Comparison of ENCODE assay signal across 9 cellular contexts in the genomic region with DNA sequence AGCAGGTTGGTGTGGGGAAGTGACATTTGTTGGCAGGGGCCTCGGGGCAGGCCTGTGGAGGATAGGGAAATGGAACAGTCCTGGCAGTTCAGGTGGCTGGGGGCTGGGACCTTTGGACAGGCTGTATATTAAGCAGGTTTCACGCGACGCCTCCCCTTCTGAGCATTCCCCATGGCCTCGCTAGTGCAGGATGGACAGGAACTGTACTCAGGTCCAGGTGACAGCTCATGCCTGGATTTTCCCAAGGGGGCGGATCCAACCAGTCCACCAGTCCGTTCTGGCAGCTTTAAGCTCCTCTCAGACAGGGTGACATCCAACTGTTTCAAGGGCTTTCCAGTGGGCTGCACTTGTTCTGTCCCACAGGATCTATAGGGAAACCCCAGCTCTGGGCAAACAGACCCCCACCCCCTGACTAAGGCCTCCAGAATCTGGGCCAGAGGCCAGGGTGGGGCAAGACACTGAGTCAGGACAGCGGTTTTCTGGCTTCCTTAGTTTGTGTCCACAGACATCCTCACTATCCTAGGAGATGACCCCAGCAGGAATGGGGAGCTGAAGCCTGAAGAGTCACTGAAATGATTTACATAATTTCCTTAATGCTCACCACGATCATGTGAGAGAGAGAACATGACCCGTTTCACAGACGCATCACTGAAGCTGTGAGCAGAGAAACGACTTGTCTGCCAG. TPM values are rescaled to one million over a fixed set of nuclear protein-coding genes. Genes with fewer than 3 reads are reported as not detected.
DNase-seq lines count a peak whose midpoint lies in the region; ATAC-seq and TF ChIP-seq lines count a peak whose summit lies in the region.
"Had no signal": no experiment of that assay in that cellular context is flagged by ENCODE, and none has a peak within 500 bp of the region (broad histone marks: within the 10 kb centered on the region; RNA-seq: fewer than 3 reads in every experiment).

No MANE protein-coding gene starts in this region.

- H3K36me3 Mint-ChIP-seq in CD14-positive monocyte (peaks cover 0 to under 1% of the 10 kb centered on the region in 2 donors), naive B cell (no peaks in the 10 kb centered on the region)

- H3K4me3 Mint-ChIP-seq in CD14-positive monocyte, result no peak overlapping the region
- no peak overlapping the region for H3K4me3 Mint-ChIP-seq in naive B cell

- no peak overlapping the region for H3K27ac Mint-ChIP-seq in CD14-positive monocyte
- peak overlapping the region in 1 of 6 donors; percentile 2 for H3K27ac Mint-ChIP-seq in naive B cell

- no peak overlapping the region for H3K27ac ChIP-seq in effector memory CD4-positive, alpha-beta T cell (ENCODE audit: insufficient read depth, low read length, poor library complexity, severe bottlenecking)

- peaks cover 22% of the 10 kb centered on the region for H3K4me1 ChIP-seq in effector memory CD4-positive, alpha-beta T cell (ENCODE audit: control insufficient read depth, insufficient read depth, low read length, poor library complexity, severe bottlenecking)

- peak; percentile 23 to 52 for ATAC-seq in naive B cell (ENCODE audit: low read depth in 2 of 2)
- no peak for ATAC-seq in GM21360 (IDR thresholded peaks at IDR 0.05; ENCODE audit: unreplicated experiment)
- no peak for ATAC-seq in Right ventricle myocardium inferior

- no peaks in the 10 kb centered on the region for H3K9me3 ChIP-seq in effector memory CD4-positive, alpha-beta T cell (ENCODE audit: control insufficient read depth, low read length)

- no peak for TF ChIP-seq CTCF in CD14-positive monocyte (IDR thresholded peaks at IDR 0.05)
- TF ChIP-seq CTCF in cardiac fibroblast (IDR thresholded peaks at IDR 0.05; ENCODE audit: low read depth, low read length), result no peak

- H3K27me3 Mint-ChIP-seq in CD14-positive monocyte (ENCODE audit: low read depth in 3 of 3), result peaks cover 11 to 29% (median 11%) of the 10 kb centered on the region in 3 donors
- peaks cover 0 to 18% (median 10%) of the 10 kb centered on the region in 3 donors for H3K27me3 Mint-ChIP-seq in naive B cell

- intact Hi-C loops in CD14-positive monocyte (cut with micrococcal nuclease), result no loop called here
- intact Hi-C loops in Right ventricle myocardium inferior (cut with DNase I), result no loop called here

- H3K9me3 Mint-ChIP-seq in CD14-positive monocyte, result peaks cover 0 to 4% (median 0%) of the 10 kb centered on the region in 7 donors
- peaks cover 0 to 2% (median 0%) of the 10 kb centered on the region in 7 donors for H3K9me3 Mint-ChIP-seq in naive B cell

- no peaks in the 10 kb centered on the region for H3K27me3 ChIP-seq in effector memory CD4-positive, alpha-beta T cell (replicated peaks; ENCODE audit: control insufficient read depth, insufficient read depth, low read length, poor library complexity, severe bottlenecking)

- H3K4me3 ChIP-seq in cardiac fibroblast (replicated peaks in 1 of 2; ENCODE audit: low read depth in 2 of 2, low read length in 2 of 2), result no peak overlapping the region
- H3K4me3 ChIP-seq in effector memory CD4-positive, alpha-beta T cell (ENCODE audit: insufficient read depth, low read depth, low read length, poor library complexity, severe bottlenecking), result no peak overlapping the region

- H3K36me3 ChIP-seq in effector memory CD4-positive, alpha-beta T cell (ENCODE audit: control insufficient read depth, insufficient read depth, low read length), result no peaks in the 10 kb centered on the region

- H3K4me1 Mint-ChIP-seq in CD14-positive monocyte (peaks cover 17% of the 10 kb centered on the region), naive B cell (peaks cover 10 to 30% (median 27%) of the 10 kb centered on the region in 3 donors)

- DNase-seq in CD14-positive monocyte (ENCODE audit: low spot score) (peak; percentile 55), LHCN-M2 (ENCODE audit: low read depth) (peak; percentile 96), cardiac fibroblast (ENCODE audit: low read depth in 2 of 2) (peak; percentile 82 to 99), naive B cell (no peak), NCI-H345 (lab: John Stamatoyannopoulos, UW) (no peak), Right ventricle myocardium inferior (ENCODE audit: missing footprints) (no peak)
- DNase-seq in effector memory CD4-positive, alpha-beta T cell, result no peak
- DNase-seq: NCI-H1092 had no signal

RNA-seq across cellular contexts. Expression of gene CSF2, which starts 20.9 kb away (rescaled TPM):
- polyA plus RNA-seq in CD14-positive monocyte (not detected), naive B cell (ENCODE audit: low read depth in 6 of 6) (not detected)
- total RNA-seq in LHCN-M2 (2014; rRNA removed) (not detected in 2 replicates), Right ventricle myocardium inferior (not detected)
- 3.2 TPM for polyA plus RNA-seq in LHCN-M2 (2012)

RNA-seq across cellular contexts. Expression of gene IL3, which starts 34.1 kb away (rescaled TPM):
- polyA plus RNA-seq in CD14-positive monocyte, result not detected
- total RNA-seq in LHCN-M2 (2014; rRNA removed), result not detected in 2 replicates
- polyA plus RNA-seq in LHCN-M2 (2012), result not detected
- not detected for polyA plus RNA-seq in naive B cell (ENCODE audit: low read depth in 6 of 6)
- not detected for total RNA-seq in Right ventricle myocardium inferior

Comparison
In these comparisons a context has a peak if more than half of its experiments do, and no peak if none do; other contexts are left out.
1. DNase-seq: peak in CD14-positive monocyte (single experiment), LHCN-M2 (single experiment) and cardiac fibroblast (2 of 2); none in naive B cell (single experiment), NCI-H345 (single experiment), effector memory CD4-positive, alpha-beta T cell (0 of 3) and Right ventricle myocardium inferior (single experiment).
2. ATAC-seq: peak in naive B cell (2 of 2); none in GM21360 (single experiment) and Right ventricle myocardium inferior (single experiment).